In genomic region chr6:49220293-49220692, GRCh38 we compare ENCODE assay signal across 25 cellular contexts.
A peak's percentile ranks its signal among the peaks of the same experiment; 100 is the strongest.
DNase-seq lines count a peak whose midpoint lies in the region; ATAC-seq, FAIRE-seq and TF ChIP-seq lines count a peak whose summit lies in the region.
"Had no signal": no experiment of that assay in that cellular context is flagged by ENCODE, and none has a peak within 500 bp of the region (broad histone marks: within the 10 kb centered on the region; RNA-seq: fewer than 3 reads in every experiment).

No MANE protein-coding gene starts in this region.

- no peaks in the 10 kb centered on the region for H3K4me1 Mint-ChIP-seq in immature natural killer cell
- H3K4me1 Mint-ChIP-seq: B cell had no signal

- H3K27ac Mint-ChIP-seq in immature natural killer cell: no peak overlapping the region
- H3K27ac Mint-ChIP-seq: B cell; CD4-positive, alpha-beta T cell; CD8-positive, alpha-beta T cell had no signal

- POLR2A ChIA-PET in HEK293 (lab: Yijun Ruan, JAX): no interaction called here

- H3K4me1 ChIP-seq in HEK293 (ENCODE audit: control insufficient read depth, insufficient read depth, low read length): no peaks in the 10 kb centered on the region
- H3K4me1 ChIP-seq: A549; BLaER1 treated with 17β-estradiol and CSF1 and Interleukin-3, amounts not matched to agents 10 nM and 100 nM; Caco-2 had no signal

- no peaks in the 10 kb centered on the region for H3K36me3 Mint-ChIP-seq in immature natural killer cell
- H3K36me3 Mint-ChIP-seq: CD8-positive, alpha-beta T cell had no signal

- no peaks in the 10 kb centered on the region for H3K36me3 ChIP-seq in HEK293 (ENCODE audit: control insufficient read depth in 2 of 2, insufficient read depth in 1 of 2, low read length in 2 of 2)
- H3K36me3 ChIP-seq: BLaER1 treated with 17β-estradiol and CSF1 and Interleukin-3, amounts not matched to agents 10 nM and 100 nM had no signal

- TF ChIP-seq CTCF in HEK293 (tag by site-specific recombination; IDR thresholded peaks at IDR 0.05): no peak

- no peak overlapping the region for H3K27ac ChIP-seq in HEK293 (ENCODE audit: extremely low read depth, low read depth, low read length)
- H3K27ac ChIP-seq: A549; BLaER1 treated with 17β-estradiol and CSF1 and Interleukin-3, amounts not matched to agents 10 nM and 100 nM; C4-2B had no signal

- no peak overlapping the region for H3K4me3 Mint-ChIP-seq in immature natural killer cell
- H3K4me3 Mint-ChIP-seq: B cell; CD4-positive, alpha-beta T cell; CD8-positive, alpha-beta T cell had no signal

- no peaks in the 10 kb centered on the region for H3K9me3 ChIP-seq in HEK293 (ENCODE audit: control insufficient read depth, insufficient read depth, low read depth, low read length)
- H3K9me3 ChIP-seq: A549; BLaER1 treated with 17β-estradiol and CSF1 and Interleukin-3, amounts not matched to agents 10 nM and 100 nM; Caco-2 had no signal

- peaks cover 3 to 41% (median 15%) of the 10 kb centered on the region in 6 donors for H3K9me3 Mint-ChIP-seq in immature natural killer cell

- no peak overlapping the region for H3K4me3 ChIP-seq in HEK293 (ENCODE audit: low read depth, low read length)
- H3K4me3 ChIP-seq: A549; BLaER1 treated with 17β-estradiol and CSF1 and Interleukin-3, amounts not matched to agents 10 nM and 100 nM; GM12878 had no signal

- H3K27me3 Mint-ChIP-seq in immature natural killer cell (ENCODE audit: low read depth in 3 of 3): peaks cover 0 to 2% (median 0%) of the 10 kb centered on the region in 3 donors
- H3K27me3 Mint-ChIP-seq: B cell; CD4-positive, alpha-beta T cell had no signal

- CTCF ChIA-PET in HEK293 (lab: Yijun Ruan, JAX): no interaction called here

- ATAC-seq in HG02938 (IDR thresholded peaks at IDR 0.05; ENCODE audit: unreplicated experiment): no peak
- ATAC-seq: A549; CD8-positive, alpha-beta T cell; GM12878 had no signal

- FAIRE-seq in A204.1 (lab: Jason Lieb, UNC) (peak; percentile 83), endometrium (lab: Jason Lieb, UNC) (peak; percentile 12)
- FAIRE-seq: A549, D721Med, GM12878, GM18507 had no signal

- DNase-seq in immature natural killer cell: no peak
- DNase-seq in stimulated activated CD4-positive, alpha-beta T cell treated with anti-CD3 and anti-CD28 coated beads, Interleukin-12 subunit alpha, Interleukin-12 subunit beta, amount 100 ng/mL, for 4 hours: no peak
- DNase-seq: 8988T; AML-193; Caco-2; Calu3; CD4-positive, alpha-beta T cell; CD8-positive, alpha-beta T cell; DMS153; DMS53; DMS79; DND-41; EL; GDM1 had no signal

TF ChIP-seq in HEK293, 187 proteins besides CTCF, POLR2A, EP300 and RAD21:
- no peak for TF ChIP-seq ZNF747 (tag by site-specific recombination; IDR thresholded peaks at IDR 0.05)
- TF ChIP-seq ATF2 (tag by site-specific recombination; IDR thresholded peaks at IDR 0.05; ENCODE audit: low read depth): peak; percentile 63
- no peak for TF ChIP-seq PRDM6 (tag by site-specific recombination; IDR thresholded peaks at IDR 0.05)
- no peak for TF ChIP-seq ZNF530 (tag by site-specific recombination; IDR thresholded peaks at IDR 0.05; ENCODE audit: low read depth)
- no peak for TF ChIP-seq ZNF792 (tag by site-specific recombination; IDR thresholded peaks at IDR 0.05)
TF ChIP-seq in HEK293: peak in this region for 1.
